ENCODE assay signal across 11 cellular contexts in the genomic region with DNA sequence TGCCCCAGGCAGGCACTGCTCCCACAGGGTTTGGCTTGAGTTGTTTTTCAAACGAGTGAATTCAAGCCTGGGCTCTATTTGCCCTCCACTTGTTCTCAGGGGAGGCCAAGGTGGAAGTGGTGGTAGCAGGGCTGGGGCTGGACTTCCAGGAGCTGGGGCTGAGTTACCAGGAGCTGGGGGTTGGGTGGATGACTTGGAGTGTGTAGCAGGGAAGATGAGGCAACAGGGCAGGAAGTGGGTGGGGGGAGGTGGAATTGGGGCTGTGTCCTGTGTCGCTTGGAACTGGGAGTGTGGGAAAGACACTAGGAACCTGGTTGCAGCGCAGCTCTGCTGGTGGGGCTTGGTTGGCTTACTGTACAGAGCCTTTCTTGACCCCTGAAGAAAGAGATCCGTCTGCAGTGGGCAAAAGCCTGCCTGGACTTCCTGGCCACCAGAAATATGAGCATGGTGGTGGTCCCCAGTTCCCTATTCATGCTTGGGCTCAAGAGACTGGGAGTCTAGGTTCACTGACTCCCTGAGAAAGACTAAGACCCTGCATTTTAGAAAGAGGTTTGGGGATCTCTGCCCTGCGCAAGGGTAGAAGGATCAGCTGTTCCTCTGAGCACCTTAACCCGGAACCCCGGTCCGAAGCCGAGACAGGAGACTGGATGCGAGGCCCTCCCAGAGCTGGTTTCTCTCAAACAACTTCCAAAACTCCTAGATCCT. TPM values are rescaled to one million over a fixed set of nuclear protein-coding genes. Genes with fewer than 3 reads are reported as not detected.
DNase-seq lines count a peak whose midpoint lies in the region; ATAC-seq and TF ChIP-seq lines count a peak whose summit lies in the region.
"Had no signal": no experiment of that assay in that cellular context is flagged by ENCODE, and none has a peak within 500 bp of the region (broad histone marks: within the 10 kb centered on the region; RNA-seq: fewer than 3 reads in every experiment).

No MANE protein-coding gene starts in this region.

- H3K27ac ChIP-seq in breast epithelium: no peak overlapping the region
- peak overlapping the region; percentile 77 for H3K27ac ChIP-seq in VCaP
- H3K27ac ChIP-seq in left lung: no peak overlapping the region
- H3K27ac ChIP-seq in upper lobe of right lung: no peak overlapping the region
- H3K27ac ChIP-seq: dorsolateral prefrontal cortex, parathyroid adenoma had no signal

- no peaks in the 10 kb centered on the region for H3K9me3 ChIP-seq in breast epithelium
- no peaks in the 10 kb centered on the region for H3K9me3 ChIP-seq in left lung
- no peaks in the 10 kb centered on the region for H3K9me3 ChIP-seq in upper lobe of right lung

- no peak overlapping the region for H3K4me3 Mint-ChIP-seq in MCF 10A (ENCODE audit: unreplicated experiment)

- ATAC-seq in left lung: peak; percentile 11
- ATAC-seq in upper lobe of right lung: peak; percentile 14
- ATAC-seq in HG02970 (IDR thresholded peaks at IDR 0.05; ENCODE audit: low FRiP score, unreplicated experiment): no peak

- H3K27ac Mint-ChIP-seq in MCF 10A (ENCODE audit: low read depth, unreplicated experiment): no peak overlapping the region

- H3K4me3 ChIP-seq in breast epithelium (peak overlapping the region in 2 of 3 donors; percentile 41 to 66), left lung (peak overlapping the region in 1 of 2 donors; percentile 50), upper lobe of right lung (peak overlapping the region; percentile 52)

- DNase-seq in breast epithelium (ENCODE audit: low spot score in 2 of 2): no peak
- DNase-seq in MCF 10A (ENCODE audit: unreplicated experiment): no peak
- no peak for DNase-seq in left lung
- peak; percentile 69 for DNase-seq in upper lobe of right lung
- no peak for DNase-seq in NK-92 treated with Interleukin-12 subunit alpha and Interleukin-12 subunit beta, amount 100 ng/mL, for 24 hours (lab: John Stamatoyannopoulos, UW)
- no peak for DNase-seq in C1 segment of cervical spinal cord (lab: John Stamatoyannopoulos, UW)
- DNase-seq: dorsolateral prefrontal cortex, NCI-H2081 had no signal

- CTCF ChIA-PET in MCF 10A (lab: Yijun Ruan, JAX): no interaction called here

- H3K36me3 Mint-ChIP-seq in MCF 10A (ENCODE audit: insufficient read depth, unreplicated experiment): no peaks in the 10 kb centered on the region

- H3K9me3 Mint-ChIP-seq in MCF 10A (ENCODE audit: unreplicated experiment): no peaks in the 10 kb centered on the region

- H3K4me1 ChIP-seq in breast epithelium: no peaks in the 10 kb centered on the region
- peaks cover 3 to 53% of the 10 kb centered on the region in 2 donors for H3K4me1 ChIP-seq in left lung
- peaks cover 8% of the 10 kb centered on the region for H3K4me1 ChIP-seq in upper lobe of right lung
- H3K4me1 ChIP-seq: parathyroid adenoma had no signal

- H3K36me3 ChIP-seq in breast epithelium: no peaks in the 10 kb centered on the region
- H3K36me3 ChIP-seq in left lung: no peaks in the 10 kb centered on the region
- H3K36me3 ChIP-seq in upper lobe of right lung: no peaks in the 10 kb centered on the region

- no peak for TF ChIP-seq CTCF in breast epithelium (IDR thresholded peaks at IDR 0.05)
- TF ChIP-seq CTCF in MCF 10A (IDR thresholded peaks at IDR 0.05; ENCODE audit: unreplicated experiment): no peak
- no peak for TF ChIP-seq CTCF in VCaP (conservative IDR thresholded peaks at IDR 0.05)
- TF ChIP-seq CTCF in left lung (IDR thresholded peaks at IDR 0.05): no peak
- TF ChIP-seq CTCF in upper lobe of right lung (IDR thresholded peaks at IDR 0.05): no peak

- POLR2A ChIA-PET in MCF 10A (lab: Yijun Ruan, JAX): no interaction called here

- H3K4me1 Mint-ChIP-seq in MCF 10A (ENCODE audit: insufficient read depth, unreplicated experiment): peaks cover 14% of the 10 kb centered on the region

- intact Hi-C loops in breast epithelium (cut with DNase I; ENCODE audit: low total_unique reads): no loop called here
- intact Hi-C loops in MCF 10A (cut with micrococcal nuclease): no loop called here
- intact Hi-C loops in left lung (cut with DNase I): no loop called here
- intact Hi-C loops in upper lobe of right lung (cut with DNase I): no loop called here

- BruUV-seq in MCF 10A (replicated peaks; lab: Mats Ljungman, UMichigan): no TSS peak

- H3K27me3 ChIP-seq in breast epithelium (no peaks in the 10 kb centered on the region), left lung (peaks cover 10 to 55% of the 10 kb centered on the region in 2 donors), upper lobe of right lung (peaks cover 5% of the 10 kb centered on the region)
- H3K27me3 ChIP-seq: dorsolateral prefrontal cortex had no signal

- peaks cover 9% of the 10 kb centered on the region for H3K27me3 Mint-ChIP-seq in MCF 10A (ENCODE audit: insufficient read depth, unreplicated experiment)

- TF ChIP-seq POLR2A in breast epithelium (IDR thresholded peaks at IDR 0.05): no peak

RNA-seq across cellular contexts. Expression of a gene that starts 3.1 kb away (rescaled TPM):
- total RNA-seq in breast epithelium (1 to 10 TPM in 1 of 3 donors, under 1 TPM in 2; 0.44 to 2.6 (median 0.64) TPM), MCF 10A (2022) (0.30 and 0.47 TPM in 2 replicates), left lung (1 to 10 TPM; 1.3 to 1.8 TPM), upper lobe of right lung (1.9 TPM)

RNA-seq across cellular contexts. Expression of a gene that starts 18.6 kb away (rescaled TPM):
- total RNA-seq in breast epithelium: 10 to 100 TPM in 2 of 3 donors, 1 to 10 TPM in 1; 9.9 to 22.3 (median 16.2) TPM
- 31.4 and 31.5 TPM in 2 replicates for total RNA-seq in MCF 10A (2022)
- 10 to 100 TPM; 23.3 to 42.1 TPM for total RNA-seq in left lung
- 24.8 TPM for total RNA-seq in upper lobe of right lung

RNA-seq across cellular contexts. Expression of a gene that starts 19.0 kb away (rescaled TPM):
- total RNA-seq in breast epithelium (100 to 1,000 TPM in 2 of 3 donors, 10 to 100 TPM in 1; 49.0 to 104 (median 103) TPM), MCF 10A (2022) (50.7 and 56.8 TPM in 2 replicates), left lung (10 to 100 TPM; 76.5 to 91.4 TPM), upper lobe of right lung (87.7 TPM)
